ENCODE assay signal across 8 cellular contexts in genomic region chr5:141650851-141651727, GRCh38. TPM values are rescaled to one million over a fixed set of nuclear protein-coding genes. Genes with fewer than 3 reads are reported as not detected.
DNase-seq lines count a peak whose midpoint lies in the region; ATAC-seq and TF ChIP-seq lines count a peak whose summit lies in the region.

Gene FCHSD1, minus strand, starts transcription at chr5:141651418. Its CDS starts 50 bp downstream, at chr5:141651368.

- peak; percentile 88 for ATAC-seq in GM21515 (IDR thresholded peaks at IDR 0.05; ENCODE audit: unreplicated experiment)
- peak; percentile 87 to 98 (median 93) for ATAC-seq in psoas muscle

- H3K27ac ChIP-seq in adrenal gland, result peak within 1 kb of the TSS in 2 of 5 donors; percentile 17 to 62
- H3K27ac ChIP-seq in left ventricle myocardium inferior (replicated peaks), result peak within 1 kb of the TSS; percentile 29
- H3K27ac ChIP-seq in psoas muscle, result no peak within 1 kb of the TSS

- H3K27me3 ChIP-seq in adrenal gland (no peaks in the 10 kb centered on the region), left ventricle myocardium inferior (ENCODE audit: low read depth) (no peaks in the 10 kb centered on the region), psoas muscle (ENCODE audit: insufficient read depth in 3 of 3, low read length in 2 of 3) (no peaks in the 10 kb centered on the region)

- DNase-seq in DMS53 treated with DMSO at 0.1 percent for 48 hours (lab: John Stamatoyannopoulos, UW; ENCODE audit: unreplicated experiment) (peak; percentile 62), HuH-7 (ENCODE audit: low spot score) (peak; percentile 93), T follicular helper cell (ENCODE audit: low read depth) (peak; percentile 69), adrenal gland (peak; percentile 87 to 94 (median 91)), left ventricle myocardium inferior (peak; percentile 90), psoas muscle (peak; percentile 88 to 92), ureter (ENCODE audit: low spot score) (peak; percentile 94)

- intact Hi-C loops in adrenal gland (cut with DNase I), result no loop called here
- intact Hi-C loops in left ventricle myocardium inferior (cut with micrococcal nuclease), result no loop called here
- intact Hi-C loops in psoas muscle (cut with DNase I), result no loop called here

- TF ChIP-seq CTCF in adrenal gland (IDR thresholded peaks at IDR 0.05) (no peak), left ventricle myocardium inferior (IDR thresholded peaks at IDR 0.05; ENCODE audit: borderline replicate concordance) (peak; percentile 21), psoas muscle (IDR thresholded peaks at IDR 0.05) (peak; percentile 4)

- WGBS in adrenal gland, 4 donors, result 1 to 11% (median 3%) methylated on average over 24 to 50 of the region's 50 CpGs
- 5 to 6% (median 5%) methylated on average over 40 to 50 of the region's 50 CpGs for WGBS in psoas muscle, 3 donors

- H3K9me3 ChIP-seq in adrenal gland (replicated peaks in 1 of 3), result no peaks in the 10 kb centered on the region
- H3K9me3 ChIP-seq in left ventricle myocardium inferior (replicated peaks), result no peaks in the 10 kb centered on the region
- H3K9me3 ChIP-seq in psoas muscle, result no peaks in the 10 kb centered on the region

- peaks cover 0 to 4% of the 10 kb centered on the region in 2 donors for H3K4me1 ChIP-seq in adrenal gland (replicated peaks in 1 of 2)
- peaks cover 16% of the 10 kb centered on the region for H3K4me1 ChIP-seq in left ventricle myocardium inferior
- H3K4me1 ChIP-seq in psoas muscle, result no peaks in the 10 kb centered on the region

- H3K4me3 ChIP-seq in adrenal gland (peak within 1 kb of the TSS in 3 of 4 donors; percentile 22 to 66 (median 24)), left ventricle myocardium inferior (peak within 1 kb of the TSS; percentile 72), psoas muscle (peak within 1 kb of the TSS; percentile 70)

- peak in 1 of 2 donors; percentile 43 for TF ChIP-seq POLR2A in adrenal gland (IDR thresholded peaks at IDR 0.05)

- H3K36me3 ChIP-seq in adrenal gland (replicated peaks in 1 of 2), result peaks cover 0 to 4% of the 10 kb centered on the region in 2 donors
- H3K36me3 ChIP-seq in left ventricle myocardium inferior, result peaks cover 9% of the 10 kb centered on the region
- peaks cover 0 to under 1% of the 10 kb centered on the region in 2 donors for H3K36me3 ChIP-seq in psoas muscle (ENCODE audit: insufficient read depth in 1 of 2, low read depth in 1 of 2)

RNA-seq across cellular contexts. Expression of gene FCHSD1, which starts in this region (rescaled TPM):
- total RNA-seq in adrenal gland (10 to 100 TPM in 6 of 8 donors, 1 to 10 TPM in 2; 5.0 to 29.1 (median 16.9) TPM), left ventricle myocardium inferior (4.7 TPM), psoas muscle (1 to 10 TPM; 1.3 to 2.4 (median 2.1) TPM), ureter (33.5 TPM)
- polyA plus RNA-seq in adrenal gland (10 to 100 TPM in 2 of 3 donors, 1 to 10 TPM in 1; 3.7 to 53.9 (median 23.6) TPM), psoas muscle (1 to 10 TPM; 1.3 to 1.4 (median 1.4) TPM)

Comparison
In these comparisons a context has a peak if more than half of its experiments do, and no peak if none do; other contexts are left out.
1. CTCF ChIP-seq: peak in left ventricle myocardium inferior (single experiment) and psoas muscle (single experiment); none in adrenal gland (0 of 6).
2. Peak in every context shown above with its lines, with median percentiles within 50 percentile points of each other: DNase-seq and H3K4me3 ChIP-seq.